ENCODE assay signal across 20 cellular contexts in genomic region chr1:211812584-211812983, GRCh38.
"Had no signal": no experiment of that assay in that cellular context is flagged by ENCODE, and none has a peak within 500 bp of the region (broad histone marks: within the 10 kb centered on the region; RNA-seq: fewer than 3 reads in every experiment).

No MANE protein-coding gene starts in this region.

- H3K9ac ChIP-seq: parathyroid adenoma had no signal

- H3K27ac Mint-ChIP-seq: nephron; stimulated activated effector memory CD8-positive, alpha-beta T cell treated with anti-CD3 and anti-CD28 coated beads, Interleukin-12 subunit alpha, Interleukin-12 subunit beta, amount 100 ng/mL, for 72 hours had no signal

- H3K4me3 ChIP-seq: esophagus muscularis mucosa, gastrocnemius medialis, heart right ventricle, prostate gland, right lobe of liver, testis had no signal

- H3K9me3 ChIP-seq: esophagus muscularis mucosa, gastrocnemius medialis, prostate gland, right lobe of liver, testis had no signal

- H3K4me3 Mint-ChIP-seq: naive B cell; nephron; stimulated activated effector memory CD8-positive, alpha-beta T cell treated with anti-CD3 and anti-CD28 coated beads, Interleukin-12 subunit alpha, Interleukin-12 subunit beta, amount 100 ng/mL, for 72 hours had no signal

- ATAC-seq: gastrocnemius medialis; heart right ventricle; right lobe of liver; stimulated activated effector memory CD8-positive, alpha-beta T cell treated with anti-CD3 and anti-CD28 coated beads, Interleukin-12 subunit alpha, Interleukin-12 subunit beta, amount 100 ng/mL, for 72 hours; stimulated activated naive CD8-positive, alpha-beta T cell treated with anti-CD3 and anti-CD28 coated beads, Interleukin-15, Interleukin-2, amounts not matched to agents 100 U/mL and 50 U/mL, for 24 hours had no signal

- H3K27ac ChIP-seq: epithelial cell of prostate, esophagus muscularis mucosa, gastrocnemius medialis, heart right ventricle, parathyroid adenoma, prostate gland, right lobe of liver, testis had no signal

- H3K27me3 ChIP-seq: esophagus muscularis mucosa, gastrocnemius medialis, heart right ventricle, right lobe of liver, testis had no signal

- H3K79me2 ChIP-seq: parathyroid adenoma had no signal

- H2AFZ ChIP-seq: parathyroid adenoma had no signal

- H3K4me1 ChIP-seq: parathyroid adenoma, prostate gland, testis had no signal

- H3K36me3 ChIP-seq: prostate gland had no signal

- H3K27me3 Mint-ChIP-seq: naive B cell had no signal

- H3K9me3 Mint-ChIP-seq: stimulated activated effector memory CD8-positive, alpha-beta T cell treated with anti-CD3 and anti-CD28 coated beads, Interleukin-12 subunit alpha, Interleukin-12 subunit beta, amount 100 ng/mL, for 72 hours had no signal

- H3K4me1 Mint-ChIP-seq: nephron; stimulated activated effector memory CD8-positive, alpha-beta T cell treated with anti-CD3 and anti-CD28 coated beads, Interleukin-12 subunit alpha, Interleukin-12 subunit beta, amount 100 ng/mL, for 72 hours had no signal

- DNase-seq: cortex of kidney; effector memory CD4-positive, alpha-beta T cell; gastrocnemius medialis; heart right ventricle; hypothalamus; kidney glomerular epithelial cell; mesendoderm; naive B cell; right lobe of liver; stimulated activated CD4-positive, alpha-beta T cell treated with anti-CD3 and anti-CD28 coated beads, Interleukin-4, amount 100 ng/mL, for 1 hour; stimulated activated CD8-positive, alpha-beta memory T cell treated with anti-CD3 and anti-CD28 coated beads, Interleukin-4, amount 100 ng/mL, for 48 hours; stimulated activated naive CD8-positive, alpha-beta T cell treated with anti-CD3 and anti-CD28 coated beads, Interleukin-15, Interleukin-2, amounts not matched to agents 100 U/mL and 50 U/mL, for 24 hours; testis; trophoblast cell had no signal
